23 cellular contexts compared by ENCODE assay signal in genomic region chr3:65182682-65183081, GRCh38.
"Had no signal": no experiment of that assay in that cellular context is flagged by ENCODE, and none has a peak within 500 bp of the region (broad histone marks: within the 10 kb centered on the region; RNA-seq: fewer than 3 reads in every experiment).

No MANE protein-coding gene starts in this region.

- H3K27me3 ChIP-seq: dorsolateral prefrontal cortex, esophagus muscularis mucosa, foreskin keratinocyte, gastroesophageal sphincter, hepatocyte, left lung had no signal

- H3K36me3 ChIP-seq: esophagus muscularis mucosa, gastroesophageal sphincter, left lung, lower lobe of right lung had no signal

- H3K4me1 ChIP-seq: foreskin keratinocyte, gastroesophageal sphincter, left lung, lower lobe of right lung had no signal

- H3K4me3 ChIP-seq: coronary artery, dorsolateral prefrontal cortex, esophagus muscularis mucosa, gastroesophageal sphincter, hepatocyte, left lung, lower lobe of right lung, mucosa of descending colon had no signal

- H3K9me3 ChIP-seq: gastroesophageal sphincter, lower lobe of right lung, mucosa of descending colon had no signal

- FAIRE-seq: endothelial cell of umbilical vein, frontal cortex, kidney had no signal

- DNase-seq: dermis blood vessel endothelial cell; dorsolateral prefrontal cortex; effector CD4-positive, alpha-beta T cell; effector memory CD4-positive, alpha-beta T cell; foreskin keratinocyte; hypothalamus; immature natural killer cell; islet precursor cell; kidney; kidney glomerular epithelial cell; left cardiac atrium; lower lobe of right lung; mesenchymal stem cell; mucosa of descending colon; naive B cell; naive thymus-derived CD8-positive, alpha-beta T cell had no signal

- H3K27ac ChIP-seq: dorsolateral prefrontal cortex, esophagus muscularis mucosa, foreskin keratinocyte, gastroesophageal sphincter, hepatocyte, left lung, lower lobe of right lung had no signal

- ATAC-seq: foreskin keratinocyte; gastroesophageal sphincter; left lung; lower lobe of right lung; mucosa of descending colon; naive thymus-derived CD8-positive, alpha-beta T cell had no signal
